34 cellular contexts compared by ENCODE assay signal in the genomic region with DNA sequence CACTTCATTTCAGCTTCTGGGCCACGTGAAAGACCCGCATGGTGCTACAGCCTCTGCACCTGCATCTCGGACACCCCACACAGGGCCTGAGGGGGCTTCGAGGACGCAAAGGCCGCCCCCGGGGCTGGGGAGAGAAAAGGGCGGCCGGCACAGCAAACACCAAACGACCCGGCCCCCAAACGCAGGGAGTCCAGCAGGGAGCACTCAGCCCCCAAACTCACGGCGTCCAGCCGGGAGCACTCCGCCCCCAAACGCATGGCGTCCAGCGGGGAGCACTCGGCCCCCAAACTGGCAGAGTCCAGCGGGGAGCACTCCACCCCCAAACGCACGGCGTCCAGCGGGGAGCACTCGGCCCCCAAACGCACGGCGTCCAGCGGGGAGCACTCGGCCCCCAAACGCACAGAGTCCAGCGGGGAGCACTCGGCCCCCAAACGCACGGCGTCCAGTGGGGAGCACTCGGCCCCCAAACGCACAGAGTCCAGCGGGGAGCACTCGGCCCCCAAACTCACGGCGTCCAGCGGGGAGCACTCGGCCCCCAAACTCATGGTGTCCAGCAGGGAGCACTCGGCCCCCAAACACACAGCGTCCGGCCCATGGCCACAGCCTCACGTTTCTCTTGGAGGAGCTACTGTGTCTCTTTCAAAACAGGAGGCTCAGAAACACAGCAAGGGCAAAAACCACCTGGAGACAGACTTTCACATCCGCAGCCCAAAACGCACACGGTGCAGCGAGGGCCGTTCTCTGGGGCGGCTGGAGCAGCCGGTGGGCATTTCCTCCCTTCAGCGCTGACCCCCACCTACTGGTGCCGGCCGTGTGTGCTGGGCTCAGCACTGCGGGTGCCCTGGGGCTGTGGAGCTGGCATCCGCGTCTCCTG. TPM values are rescaled to one million over a fixed set of nuclear protein-coding genes. Genes with fewer than 3 reads are reported as not detected.
"Had no signal": no experiment of that assay in that cellular context is flagged by ENCODE, and none has a peak within 500 bp of the region (broad histone marks: within the 10 kb centered on the region; RNA-seq: fewer than 3 reads in every experiment).

No MANE protein-coding gene starts in this region.

- H3K4me1 Mint-ChIP-seq: naive thymus-derived CD8-positive, alpha-beta T cell; stimulated activated effector memory CD8-positive, alpha-beta T cell treated with anti-CD3 and anti-CD28 coated beads, Interleukin-12 subunit alpha, Interleukin-12 subunit beta, amount 100 ng/mL, for 72 hours had no signal

- ATAC-seq: heart right ventricle; left colon; lower lobe of right lung; naive thymus-derived CD8-positive, alpha-beta T cell; pancreas; stimulated activated effector memory CD8-positive, alpha-beta T cell treated with anti-CD3 and anti-CD28 coated beads, Interleukin-12 subunit alpha, Interleukin-12 subunit beta, amount 100 ng/mL, for 72 hours; stimulated activated naive CD8-positive, alpha-beta T cell treated with anti-CD3 and anti-CD28 coated beads, Interleukin-15, Interleukin-2, amounts not matched to agents 100 U/mL and 50 U/mL, for 24 hours had no signal

- H3K27me3 ChIP-seq: neutrophil, pancreas, testis had no signal

- H3K4me1 ChIP-seq: esophagus squamous epithelium, heart right ventricle, left ventricle myocardium inferior, lower lobe of right lung, pancreas, sigmoid colon, testis, tibial artery had no signal

- H3K4me3 Mint-ChIP-seq: naive thymus-derived CD8-positive, alpha-beta T cell; stimulated activated effector memory CD8-positive, alpha-beta T cell treated with anti-CD3 and anti-CD28 coated beads, Interleukin-12 subunit alpha, Interleukin-12 subunit beta, amount 100 ng/mL, for 72 hours; type B pancreatic cell had no signal

- H3K9me3 Mint-ChIP-seq: naive thymus-derived CD8-positive, alpha-beta T cell; stimulated activated effector memory CD8-positive, alpha-beta T cell treated with anti-CD3 and anti-CD28 coated beads, Interleukin-12 subunit alpha, Interleukin-12 subunit beta, amount 100 ng/mL, for 72 hours; type B pancreatic cell had no signal

- H3K27ac ChIP-seq: coronary artery, esophagus squamous epithelium, heart right ventricle, left ventricle myocardium inferior, lower lobe of right lung, neutrophil, pancreas, sigmoid colon, testis, tibial artery had no signal

- H3K27ac Mint-ChIP-seq: naive thymus-derived CD8-positive, alpha-beta T cell; stimulated activated effector memory CD8-positive, alpha-beta T cell treated with anti-CD3 and anti-CD28 coated beads, Interleukin-12 subunit alpha, Interleukin-12 subunit beta, amount 100 ng/mL, for 72 hours; type B pancreatic cell had no signal

- H3K9me3 ChIP-seq: esophagus squamous epithelium, heart right ventricle, left ventricle myocardium inferior, lower lobe of right lung, neutrophil, pancreas, sigmoid colon, testis, tibial artery had no signal

- FAIRE-seq: endometrium, islet of Langerhans, pancreas had no signal

- H3K27me3 Mint-ChIP-seq: type B pancreatic cell had no signal

- H3K4me3 ChIP-seq: coronary artery, esophagus squamous epithelium, heart right ventricle, left ventricle myocardium inferior, lower lobe of right lung, pancreas, sigmoid colon, testis, tibial artery had no signal

- H3K36me3 Mint-ChIP-seq: naive thymus-derived CD8-positive, alpha-beta T cell; stimulated activated effector memory CD8-positive, alpha-beta T cell treated with anti-CD3 and anti-CD28 coated beads, Interleukin-12 subunit alpha, Interleukin-12 subunit beta, amount 100 ng/mL, for 72 hours; type B pancreatic cell had no signal

- H3K36me3 ChIP-seq: esophagus squamous epithelium, heart right ventricle, left ventricle myocardium inferior, lower lobe of right lung, neutrophil, pancreas, sigmoid colon, tibial artery had no signal

- DNase-seq: dermis blood vessel endothelial cell; effector memory CD4-positive, alpha-beta T cell; erythroblast; esophagus squamous epithelium; foreskin melanocyte; glutamatergic neuron; hippocampal formation; kidney glomerular epithelial cell; left colon; left ventricle myocardium inferior; lower lobe of right lung; sigmoid colon; stimulated activated CD4-positive, alpha-beta T cell treated with anti-CD3 and anti-CD28 coated beads, Interleukin-2, amount 100 ng/mL, for 24 hours; stimulated activated CD4-positive, alpha-beta T cell treated with anti-CD3 and anti-CD28 coated beads, Interleukin-4, amount 100 ng/mL, for 24 hours; stimulated activated naive CD8-positive, alpha-beta T cell treated with anti-CD3 and anti-CD28 coated beads, Interleukin-15, Interleukin-2, amounts not matched to agents 100 U/mL and 50 U/mL, for 24 hours; substantia nigra; testis; tibial artery had no signal

RNA-seq across cellular contexts. Expression of gene UTF1, which starts 27.0 kb away (rescaled TPM):
- total RNA-seq: dermis blood vessel endothelial cell; esophagus squamous epithelium; heart right ventricle; left colon; left ventricle myocardium inferior; lower lobe of right lung; mesenteric fat pad; myocyte; naive thymus-derived CD8-positive, alpha-beta T cell; omental fat pad; pancreas; posterior vena cava; sigmoid colon; skeletal muscle tissue; urinary bladder had no signal
- polyA plus RNA-seq: heart right ventricle; naive thymus-derived CD8-positive, alpha-beta T cell; neural cell; pancreas; sigmoid colon; urinary bladder had no signal

RNA-seq across cellular contexts. Expression of gene VENTX, which starts 34.6 kb away (rescaled TPM):
- total RNA-seq: dermis blood vessel endothelial cell; naive thymus-derived CD8-positive, alpha-beta T cell; skeletal muscle tissue; urinary bladder had no signal
- polyA plus RNA-seq: naive thymus-derived CD8-positive, alpha-beta T cell; neural cell had no signal

RNA-seq across cellular contexts. Expression of gene KNDC1, which starts 43.0 kb away (rescaled TPM):
- total RNA-seq: dermis blood vessel endothelial cell, myocyte had no signal
- polyA plus RNA-seq: naive thymus-derived CD8-positive, alpha-beta T cell had no signal
